9 cellular contexts compared by ENCODE assay signal in the genomic region with DNA sequence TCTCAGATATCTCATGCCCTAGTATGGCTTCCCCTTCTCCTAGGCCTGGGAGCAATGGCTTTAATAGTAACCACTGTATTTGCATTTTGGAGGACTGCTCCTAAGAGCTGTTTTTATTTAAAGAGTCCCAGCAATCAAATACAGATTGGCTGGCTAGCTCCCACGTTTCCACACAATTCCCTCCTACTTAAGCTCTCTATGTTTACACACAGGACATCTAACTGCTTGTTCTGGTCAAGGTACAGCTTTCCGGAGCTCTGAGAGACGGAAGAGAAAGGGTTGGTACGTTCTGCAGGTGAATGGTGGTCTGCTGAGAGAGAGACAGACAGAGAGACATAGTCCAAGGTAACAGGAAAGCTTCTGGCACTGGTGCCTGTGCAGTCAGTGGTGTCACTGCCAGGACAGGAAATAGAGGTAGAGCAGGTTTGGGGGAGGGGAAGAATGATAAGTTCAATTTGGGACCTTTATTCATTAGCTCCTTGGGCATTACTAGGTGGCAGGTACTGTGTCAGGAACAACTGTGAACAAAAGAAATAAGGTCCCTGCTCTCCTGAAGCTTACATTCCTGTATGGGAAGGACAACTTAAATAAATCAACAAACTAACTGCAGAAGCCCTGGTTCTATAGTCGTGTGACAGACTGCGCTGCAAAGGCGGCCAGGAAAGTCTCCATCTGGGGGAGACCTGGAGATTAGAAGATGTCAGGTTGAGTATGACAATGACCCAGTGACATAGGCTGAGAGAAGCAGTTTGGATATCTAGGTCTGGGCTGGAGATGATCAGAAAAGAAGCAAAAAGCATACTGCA. TPM values are rescaled to one million over a fixed set of nuclear protein-coding genes. Genes with fewer than 3 reads are reported as not detected.
DNase-seq lines count a peak whose midpoint lies in the region; ATAC-seq and TF ChIP-seq lines count a peak whose summit lies in the region.
"Had no signal": no experiment of that assay in that cellular context is flagged by ENCODE, and none has a peak within 500 bp of the region (broad histone marks: within the 10 kb centered on the region; RNA-seq: fewer than 3 reads in every experiment).

No MANE protein-coding gene starts in this region.

- H3K23ac ChIP-seq in neuronal stem cell (ENCODE audit: low read depth, low read length, poor library complexity) = no peak overlapping the region

- WGBS in neuronal stem cell (ENCODE audit: extremely low coverage in 2 of 2, insufficient read length in 2 of 2, insufficient replicate concordance in 1 of 2), 2 donors = no CpG with 5 or more reads among the region's 7 CpGs

- H3K27me3 ChIP-seq in colonic mucosa (no peaks in the 10 kb centered on the region), neuronal stem cell (ENCODE audit: control insufficient read depth in 3 of 3, insufficient read depth in 3 of 3, low read depth in 1 of 3, low read length in 3 of 3) (no peaks in the 10 kb centered on the region)

- no peak overlapping the region for H2AK5ac ChIP-seq in neuronal stem cell (ENCODE audit: low read depth, low read length)

- H3K9me3 ChIP-seq in colonic mucosa = no peaks in the 10 kb centered on the region
- H3K9me3 ChIP-seq in neuronal stem cell (replicated peaks in 1 of 2; ENCODE audit: control insufficient read depth in 2 of 2, insufficient read depth in 1 of 2, low read depth in 1 of 2, low read length in 2 of 2) = peaks cover 0 to 7% of the 10 kb centered on the region in 2 donors

- H3K14ac ChIP-seq in neuronal stem cell (ENCODE audit: low read length) = no peak overlapping the region

- no peak overlapping the region for H2BK12ac ChIP-seq in neuronal stem cell (ENCODE audit: low read length)

- peak overlapping the region in 1 of 2 donors; percentile 49 for H3K9ac ChIP-seq in colonic mucosa (ENCODE audit: low read depth in 2 of 2, low read length in 2 of 2)
- H3K9ac ChIP-seq in neuronal stem cell (ENCODE audit: low read depth, low read length, poor library complexity) = no peak overlapping the region

- no peak overlapping the region for H2BK15ac ChIP-seq in neuronal stem cell (ENCODE audit: low read length)

- no peak overlapping the region for H2BK5ac ChIP-seq in neuronal stem cell (ENCODE audit: low read length)

- H2AFZ ChIP-seq in neuronal stem cell (ENCODE audit: low read length) = peak overlapping the region; percentile 65

- H2BK120ac ChIP-seq in neuronal stem cell (ENCODE audit: low read depth, low read length) = no peak overlapping the region

- no peak overlapping the region for H3K4me3 ChIP-seq in colonic mucosa
- no peak overlapping the region for H3K4me3 ChIP-seq in neuronal stem cell (ENCODE audit: low read length in 2 of 2)

- H3K18ac ChIP-seq in neuronal stem cell (ENCODE audit: low read length) = no peak overlapping the region

- peaks cover 12% of the 10 kb centered on the region for H3K4me1 ChIP-seq in colonic mucosa
- H3K4me1 ChIP-seq in neuronal stem cell (ENCODE audit: control insufficient read depth in 2 of 2, insufficient read depth in 1 of 2, low read depth in 1 of 2, low read length in 2 of 2) = peaks cover 2 to 9% of the 10 kb centered on the region in 2 donors

- no peaks in the 10 kb centered on the region for H3K36me3 ChIP-seq in colonic mucosa
- peaks cover 2 to 11% of the 10 kb centered on the region in 2 donors for H3K36me3 ChIP-seq in neuronal stem cell (replicated peaks in 1 of 2; ENCODE audit: control insufficient read depth in 2 of 2, insufficient read depth in 2 of 2, low read length in 2 of 2)

- no peak overlapping the region for H4K91ac ChIP-seq in neuronal stem cell (ENCODE audit: low read depth, low read length, poor library complexity)

- peak; percentile 61 for DNase-seq in DMS53 treated with DMSO at 0.1 percent for 48 hours (lab: John Stamatoyannopoulos, UW; ENCODE audit: unreplicated experiment)
- peak; percentile 85 to 92 for DNase-seq in NCI-H526 (lab: John Stamatoyannopoulos, UW)
- peak; percentile 61 for DNase-seq in colonic mucosa
- DNase-seq in neuronal stem cell (ENCODE audit: low spot score) = no peak
- no peak for DNase-seq in Kasumi-1 (lab: John Stamatoyannopoulos, UW)
- no peak for DNase-seq in MV-4-11 (lab: John Stamatoyannopoulos, UW)
- no peak for DNase-seq in omental fat pad (ENCODE audit: low spot score)
- DNase-seq in hypothalamus (lab: John Stamatoyannopoulos, UW) = no peak
- DNase-seq: OCI-M1 had no signal

- intact Hi-C loops in colonic mucosa (cut with DNase I) = no loop called here

- TF ChIP-seq CTCF in colonic mucosa (IDR thresholded peaks at IDR 0.05) (no peak), omental fat pad (IDR thresholded peaks at IDR 0.05) (no peak)

- no peak overlapping the region for H4K8ac ChIP-seq in neuronal stem cell (ENCODE audit: low read depth, low read length)

- no peak for ATAC-seq in omental fat pad (ENCODE audit: low FRiP score)

- H3K79me1 ChIP-seq in neuronal stem cell (ENCODE audit: low read depth, low read length) = peaks cover 9% of the 10 kb centered on the region

- H3K27ac ChIP-seq in colonic mucosa (peak overlapping the region; percentile 64), neuronal stem cell (replicated peaks; ENCODE audit: low read length) (no peak overlapping the region)

- no peak overlapping the region for H3K4ac ChIP-seq in neuronal stem cell (ENCODE audit: low read length)

- no peak overlapping the region for H3K4me2 ChIP-seq in neuronal stem cell (ENCODE audit: insufficient read depth, low read length, poor library complexity, severe bottlenecking)

RNA-seq across cellular contexts. Expression of gene SLC25A33, which starts 1.2 kb away (rescaled TPM):
- total RNA-seq in colonic mucosa (1 to 10 TPM; 5.0 to 8.4 TPM), omental fat pad (10 to 100 TPM; 15.6 to 25.8 (median 19.1) TPM)
- polyA plus RNA-seq in neuronal stem cell (2013, experiment 1 of 2) = 14.0 TPM
- polyA plus RNA-seq in neuronal stem cell (2013, experiment 2 of 2) = 13.7 TPM

RNA-seq across cellular contexts. Expression of gene TMEM201, which starts 50.6 kb away (rescaled TPM):
- total RNA-seq in colonic mucosa (10 to 100 TPM in 1 of 2 donors, 1 to 10 TPM in 1; 5.1 to 18.1 TPM), omental fat pad (10 to 100 TPM in 1 of 4 donors, 1 to 10 TPM in 3; 4.5 to 13.1 (median 6.8) TPM)
- 14.4 TPM for polyA plus RNA-seq in neuronal stem cell (2013, experiment 1 of 2)
- 13.9 TPM for polyA plus RNA-seq in neuronal stem cell (2013, experiment 2 of 2)

Comparison
In these comparisons a context has a peak if more than half of its experiments do, and no peak if none do; other contexts are left out.
1. DNase-seq: peak in DMS53 treated with DMSO at 0.1 percent for 48 hours (single experiment), NCI-H526 (2 of 2) and colonic mucosa (single experiment); none in neuronal stem cell (single experiment), Kasumi-1 (0 of 2), MV-4-11 (single experiment), omental fat pad (single experiment) and hypothalamus (0 of 51).